17 cellular contexts compared by ENCODE assay signal in genomic region chr18:46393230-46393629, GRCh38.
DNase-seq lines count a peak whose midpoint lies in the region; ATAC-seq, FAIRE-seq and TF ChIP-seq lines count a peak whose summit lies in the region.
"Had no signal": no experiment of that assay in that cellular context is flagged by ENCODE, and none has a peak within 500 bp of the region (broad histone marks: within the 10 kb centered on the region; RNA-seq: fewer than 3 reads in every experiment).

No MANE protein-coding gene starts in this region.

- H3K27me3 Mint-ChIP-seq in activated CD4-positive, alpha-beta T cell treated with anti-CD3 and anti-CD28 coated beads for 36 hours, result no peaks in the 10 kb centered on the region
- H3K27me3 Mint-ChIP-seq in chondrocyte (ENCODE audit: low read depth), result peaks cover 12% of the 10 kb centered on the region
- H3K27me3 Mint-ChIP-seq: activated naive CD4-positive, alpha-beta T cell treated with anti-CD3 and anti-CD28 coated beads, Interleukin-2, amount 50 U/mL, for 24 hours had no signal

- intact Hi-C loops in activated CD4-positive, alpha-beta T cell treated with anti-CD3 and anti-CD28 coated beads for 36 hours (cut with DNase I, micrococcal nuclease), result no loop called here

- no peak for ATAC-seq in activated CD4-positive, alpha-beta T cell treated with anti-CD3 and anti-CD28 coated beads for 36 hours
- no peak for ATAC-seq in stimulated activated effector memory CD8-positive, alpha-beta T cell treated with anti-CD3 and anti-CD28 coated beads, Interleukin-12 subunit alpha, Interleukin-12 subunit beta, amount 100 ng/mL, for 72 hours
- no peak for ATAC-seq in HG02870 (IDR thresholded peaks at IDR 0.05; ENCODE audit: unreplicated experiment)
- no peak for ATAC-seq in activated CD4-positive, CD25-positive, alpha-beta regulatory T cell treated with anti-CD3 and anti-CD28 coated beads, Interleukin-2, amount 50 U/mL, for 24 hours
- ATAC-seq: left colon had no signal

- POLR2A ChIA-PET in activated CD4-positive, alpha-beta T cell treated with anti-CD3 and anti-CD28 coated beads for 36 hours (lab: Charles Lee), result no interaction called here

- TF ChIP-seq CTCF in NB4 (IDR thresholded peaks at IDR 0.05; ENCODE audit: low read depth, low read length) (peak; percentile 31), chondrocyte (IDR thresholded peaks at IDR 0.05) (peak; percentile 36)

- CTCF ChIA-PET in activated CD4-positive, alpha-beta T cell treated with anti-CD3 and anti-CD28 coated beads for 36 hours (lab: Charles Lee), result interaction anchor here (0.9 kb wide), 1 partner anchor 124 kb away, joined by 3 read pairs; no protein-coding TSS in a partner anchor

- H3K4me1 Mint-ChIP-seq in activated CD4-positive, alpha-beta T cell treated with anti-CD3 and anti-CD28 coated beads for 36 hours, result no peaks in the 10 kb centered on the region
- peaks cover 5% of the 10 kb centered on the region for H3K4me1 Mint-ChIP-seq in chondrocyte (ENCODE audit: low read depth)
- peaks cover 27% of the 10 kb centered on the region for H3K4me1 Mint-ChIP-seq in stimulated activated effector memory CD8-positive, alpha-beta T cell treated with anti-CD3 and anti-CD28 coated beads, Interleukin-12 subunit alpha, Interleukin-12 subunit beta, amount 100 ng/mL, for 72 hours
- H3K4me1 Mint-ChIP-seq: activated naive CD4-positive, alpha-beta T cell treated with anti-CD3 and anti-CD28 coated beads, Interleukin-2, amount 50 U/mL, for 24 hours had no signal

- DNase-seq in activated CD4-positive, alpha-beta T cell treated with anti-CD3 and anti-CD28 coated beads for 36 hours, result peak; percentile 9
- no peak for DNase-seq in activated CD4-positive, alpha-beta T cell treated with anti-CD3 and anti-CD28 coated beads for 1 hour
- DNase-seq in NB4 (ENCODE audit: low read depth), result peak; percentile 21
- DNase-seq in chondrocyte (ENCODE audit: low spot score), result no peak
- DNase-seq in stimulated activated effector memory CD8-positive, alpha-beta T cell treated with anti-CD3 and anti-CD28 coated beads, Interleukin-12 subunit alpha, Interleukin-12 subunit beta, amount 100 ng/mL, for 72 hours (ENCODE audit: low spot score in 2 of 2), result no peak
- no peak for DNase-seq in HTR-8/SVneo (ENCODE audit: insufficient read length, low spot score)
- DNase-seq: activated CD8-positive, alpha-beta memory T cell treated with anti-CD3 and anti-CD28 coated beads for 24 hours; cortex of kidney; GOT3; left colon; NCI-H2029; T-helper 2 cell; tibial artery had no signal

- no peak overlapping the region for H3K4me3 Mint-ChIP-seq in activated CD4-positive, alpha-beta T cell treated with anti-CD3 and anti-CD28 coated beads for 36 hours
- H3K4me3 Mint-ChIP-seq in chondrocyte (ENCODE audit: unreplicated experiment), result no peak overlapping the region
- H3K4me3 Mint-ChIP-seq in stimulated activated effector memory CD8-positive, alpha-beta T cell treated with anti-CD3 and anti-CD28 coated beads, Interleukin-12 subunit alpha, Interleukin-12 subunit beta, amount 100 ng/mL, for 72 hours, result no peak overlapping the region
- H3K4me3 Mint-ChIP-seq: activated naive CD4-positive, alpha-beta T cell treated with anti-CD3 and anti-CD28 coated beads, Interleukin-2, amount 50 U/mL, for 24 hours; neural crest cell had no signal

- H3K9me3 Mint-ChIP-seq in activated CD4-positive, alpha-beta T cell treated with anti-CD3 and anti-CD28 coated beads for 36 hours (ENCODE audit: low read depth), result no peaks in the 10 kb centered on the region
- H3K9me3 Mint-ChIP-seq in chondrocyte (ENCODE audit: low read depth), result no peaks in the 10 kb centered on the region
- no peaks in the 10 kb centered on the region for H3K9me3 Mint-ChIP-seq in stimulated activated effector memory CD8-positive, alpha-beta T cell treated with anti-CD3 and anti-CD28 coated beads, Interleukin-12 subunit alpha, Interleukin-12 subunit beta, amount 100 ng/mL, for 72 hours
- H3K9me3 Mint-ChIP-seq: activated naive CD4-positive, alpha-beta T cell treated with anti-CD3 and anti-CD28 coated beads, Interleukin-2, amount 50 U/mL, for 24 hours; neural crest cell had no signal

- no peaks in the 10 kb centered on the region for H3K36me3 Mint-ChIP-seq in activated CD4-positive, alpha-beta T cell treated with anti-CD3 and anti-CD28 coated beads for 36 hours (ENCODE audit: low read depth)
- H3K36me3 Mint-ChIP-seq in chondrocyte (ENCODE audit: low read depth), result no peaks in the 10 kb centered on the region
- peaks cover 5% of the 10 kb centered on the region for H3K36me3 Mint-ChIP-seq in stimulated activated effector memory CD8-positive, alpha-beta T cell treated with anti-CD3 and anti-CD28 coated beads, Interleukin-12 subunit alpha, Interleukin-12 subunit beta, amount 100 ng/mL, for 72 hours
- H3K36me3 Mint-ChIP-seq: activated naive CD4-positive, alpha-beta T cell treated with anti-CD3 and anti-CD28 coated beads, Interleukin-2, amount 50 U/mL, for 24 hours had no signal

- no peak overlapping the region for H3K4me3 ChIP-seq in NB4 (ENCODE audit: low read depth, low read length)
- H3K4me3 ChIP-seq: tibial artery had no signal

- no peak for FAIRE-seq in HTR-8/SVneo (lab: Jason Lieb, UNC)

- no peak for TF ChIP-seq POLR2A in NB4 (IDR thresholded peaks at IDR 0.05; ENCODE audit: extremely low read depth, insufficient read length)

- H3K27ac Mint-ChIP-seq in activated CD4-positive, alpha-beta T cell treated with anti-CD3 and anti-CD28 coated beads for 36 hours, result no peak overlapping the region
- no peak overlapping the region for H3K27ac Mint-ChIP-seq in chondrocyte (ENCODE audit: unreplicated experiment)
- H3K27ac Mint-ChIP-seq in stimulated activated effector memory CD8-positive, alpha-beta T cell treated with anti-CD3 and anti-CD28 coated beads, Interleukin-12 subunit alpha, Interleukin-12 subunit beta, amount 100 ng/mL, for 72 hours, result peak overlapping the region; percentile 11
- H3K27ac Mint-ChIP-seq: activated naive CD4-positive, alpha-beta T cell treated with anti-CD3 and anti-CD28 coated beads, Interleukin-2, amount 50 U/mL, for 24 hours had no signal

Comparison
In these comparisons a context has a peak if more than half of its experiments do, and no peak if none do; other contexts are left out.
1. DNase-seq: peak in activated CD4-positive, alpha-beta T cell treated with anti-CD3 and anti-CD28 coated beads for 36 hours (single experiment) and NB4 (single experiment); none in activated CD4-positive, alpha-beta T cell treated with anti-CD3 and anti-CD28 coated beads for 1 hour (single experiment), chondrocyte (single experiment), stimulated activated effector memory CD8-positive, alpha-beta T cell treated with anti-CD3 and anti-CD28 coated beads, Interleukin-12 subunit alpha, Interleukin-12 subunit beta, amount 100 ng/mL, for 72 hours (0 of 2) and HTR-8/SVneo (single experiment).